ENCODE assay signal across 17 cellular contexts in genomic region chr20:48669946-48670630, GRCh38.
DNase-seq lines count a peak whose midpoint lies in the region; ATAC-seq lines count a peak whose summit lies in the region.
"Had no signal": no experiment of that assay in that cellular context is flagged by ENCODE, and none has a peak within 500 bp of the region (broad histone marks: within the 10 kb centered on the region; RNA-seq: fewer than 3 reads in every experiment).

No MANE protein-coding gene starts in this region.

- H3K36me3 ChIP-seq in naive thymus-derived CD4-positive, alpha-beta T cell (ENCODE audit: control insufficient read depth in 2 of 3, insufficient read depth in 3 of 3, low read length in 3 of 3), result peaks cover 0 to 6% (median under 1%) of the 10 kb centered on the region in 3 experiments
- H3K36me3 ChIP-seq: brain microvascular endothelial cell had no signal

- no peaks in the 10 kb centered on the region for H3K4me1 ChIP-seq in naive thymus-derived CD4-positive, alpha-beta T cell (ENCODE audit: control insufficient read depth in 2 of 2, insufficient read depth in 2 of 2, low read length in 2 of 2)

- H3K36me3 Mint-ChIP-seq in natural killer cell treated with Interleukin-12 subunit alpha and Interleukin-12 subunit beta and Interleukin-15 and Interleukin-18, amount 100 ng/mL, for 72 hours, result peaks cover 6% of the 10 kb centered on the region
- H3K36me3 Mint-ChIP-seq in naive thymus-derived CD4-positive, alpha-beta T cell, result peaks cover 0 to 34% (median 7%) of the 10 kb centered on the region in 5 donors

- POLR2A ChIA-PET in naive thymus-derived CD4-positive, alpha-beta T cell (lab: Charles Lee), result no interaction called here

- CTCF ChIA-PET in naive thymus-derived CD4-positive, alpha-beta T cell (lab: Charles Lee), result no interaction called here

- H3K27ac Mint-ChIP-seq in natural killer cell treated with Interleukin-12 subunit alpha and Interleukin-12 subunit beta and Interleukin-15 and Interleukin-18, amount 100 ng/mL, for 72 hours, result peak overlapping the region; percentile 90 to 93
- H3K27ac Mint-ChIP-seq in naive thymus-derived CD4-positive, alpha-beta T cell, result peak overlapping the region in 1 of 9 donors; percentile 58
- H3K27ac Mint-ChIP-seq: activated CD8-positive, alpha-beta memory T cell treated with anti-CD3 and anti-CD28 coated beads, Interleukin-2, amount 10 ng/mL, durations not matched to agents 7 days and 5 days had no signal

- H3K4me3 Mint-ChIP-seq in natural killer cell treated with Interleukin-12 subunit alpha and Interleukin-12 subunit beta and Interleukin-15 and Interleukin-18, amount 100 ng/mL, for 72 hours, result no peak overlapping the region
- H3K4me3 Mint-ChIP-seq in naive thymus-derived CD4-positive, alpha-beta T cell, result no peak overlapping the region
- H3K4me3 Mint-ChIP-seq: activated CD8-positive, alpha-beta memory T cell treated with anti-CD3 and anti-CD28 coated beads, Interleukin-2, amount 10 ng/mL, durations not matched to agents 7 days and 5 days had no signal

- intact Hi-C loops in naive thymus-derived CD4-positive, alpha-beta T cell (cut with micrococcal nuclease), result no loop called here

- no peak for ATAC-seq in natural killer cell treated with Interleukin-12 subunit alpha and Interleukin-12 subunit beta and Interleukin-15 and Interleukin-18, amount 100 ng/mL, for 72 hours
- ATAC-seq in GM21528 (IDR thresholded peaks at IDR 0.05; ENCODE audit: low FRiP score, unreplicated experiment) (no peak), HG02840 (IDR thresholded peaks at IDR 0.05; ENCODE audit: low FRiP score, unreplicated experiment) (no peak)
- no peak for ATAC-seq in naive thymus-derived CD4-positive, alpha-beta T cell
- ATAC-seq: activated CD4-positive, CD25-positive, alpha-beta regulatory T cell treated with anti-CD3 and anti-CD28 coated beads, Interleukin-2, amount 50 U/mL, for 24 hours; activated CD8-positive, alpha-beta memory T cell treated with anti-CD3 and anti-CD28 coated beads, Interleukin-2, amount 10 ng/mL, durations not matched to agents 7 days and 5 days had no signal

- no peaks in the 10 kb centered on the region for H3K9me3 ChIP-seq in naive thymus-derived CD4-positive, alpha-beta T cell (ENCODE audit: control insufficient read depth in 2 of 3, low read length in 3 of 3)
- H3K9me3 ChIP-seq: testis had no signal

- no peak overlapping the region for H3K4me3 ChIP-seq in naive thymus-derived CD4-positive, alpha-beta T cell (ENCODE audit: low read length)
- H3K4me3 ChIP-seq: testis had no signal

- H3K9me3 Mint-ChIP-seq in natural killer cell treated with Interleukin-12 subunit alpha and Interleukin-12 subunit beta and Interleukin-15 and Interleukin-18, amount 100 ng/mL, for 72 hours, result no peaks in the 10 kb centered on the region
- peaks cover 0 to 4% (median 0%) of the 10 kb centered on the region in 11 donors for H3K9me3 Mint-ChIP-seq in naive thymus-derived CD4-positive, alpha-beta T cell

- no peaks in the 10 kb centered on the region for H3K27me3 Mint-ChIP-seq in natural killer cell treated with Interleukin-12 subunit alpha and Interleukin-12 subunit beta and Interleukin-15 and Interleukin-18, amount 100 ng/mL, for 72 hours
- no peaks in the 10 kb centered on the region for H3K27me3 Mint-ChIP-seq in naive thymus-derived CD4-positive, alpha-beta T cell
- H3K27me3 Mint-ChIP-seq: activated CD8-positive, alpha-beta memory T cell treated with anti-CD3 and anti-CD28 coated beads, Interleukin-2, amount 10 ng/mL, durations not matched to agents 7 days and 5 days; naive B cell had no signal

- DNase-seq in GDM1 (lab: John Stamatoyannopoulos, UW), result peak; percentile 17
- peak; percentile 66 for DNase-seq in MV-4-11 (lab: John Stamatoyannopoulos, UW)
- DNase-seq in caudate nucleus (lab: John Stamatoyannopoulos, UW), result no peak
- DNase-seq in natural killer cell treated with Interleukin-12 subunit alpha and Interleukin-12 subunit beta and Interleukin-15 and Interleukin-18, amount 100 ng/mL, for 72 hours (ENCODE audit: low spot score), result no peak
- DNase-seq in naive thymus-derived CD4-positive, alpha-beta T cell, result no peak
- no peak for DNase-seq in DMS114 treated with DMSO at 0.1 percent for 48 hours (lab: John Stamatoyannopoulos, UW; ENCODE audit: unreplicated experiment)
- DNase-seq: activated CD8-positive, alpha-beta memory T cell treated with anti-CD3 and anti-CD28 coated beads, Interleukin-2, amount 10 ng/mL, durations not matched to agents 7 days and 5 days; activated gamma-delta T cell treated with Interleukin-2 at 50 U/mL for 16 hours; brain microvascular endothelial cell; DMS79; naive B cell; NCI-H187 treated with DMSO at 0.1 percent for 48 hours; retina; testis had no signal

- peak overlapping the region; percentile 9 for H3K27ac ChIP-seq in caudate nucleus (ENCODE audit: low read depth, low read length)
- H3K27ac ChIP-seq in naive thymus-derived CD4-positive, alpha-beta T cell (ENCODE audit: low read depth, low read length), result no peak overlapping the region
- H3K27ac ChIP-seq: brain microvascular endothelial cell, testis had no signal

- H3K27me3 ChIP-seq in naive thymus-derived CD4-positive, alpha-beta T cell (ENCODE audit: control insufficient read depth in 2 of 2, insufficient read depth in 2 of 2, low read length in 2 of 2), result no peaks in the 10 kb centered on the region
- H3K27me3 ChIP-seq: brain microvascular endothelial cell, testis had no signal

- peaks cover 31 to 46% of the 10 kb centered on the region in 2 donors for H3K4me1 Mint-ChIP-seq in natural killer cell treated with Interleukin-12 subunit alpha and Interleukin-12 subunit beta and Interleukin-15 and Interleukin-18, amount 100 ng/mL, for 72 hours (ENCODE audit: low read depth in 2 of 2)
- peaks cover 0 to 14% (median 0%) of the 10 kb centered on the region in 7 donors for H3K4me1 Mint-ChIP-seq in naive thymus-derived CD4-positive, alpha-beta T cell
- H3K4me1 Mint-ChIP-seq: activated CD8-positive, alpha-beta memory T cell treated with anti-CD3 and anti-CD28 coated beads, Interleukin-2, amount 10 ng/mL, durations not matched to agents 7 days and 5 days had no signal

Comparison
In these comparisons a context has a peak if more than half of its experiments do, and no peak if none do; other contexts are left out.
1. DNase-seq: peak in GDM1 (single experiment) and MV-4-11 (single experiment); none in caudate nucleus (0 of 61), natural killer cell treated with Interleukin-12 subunit alpha and Interleukin-12 subunit beta and Interleukin-15 and Interleukin-18, amount 100 ng/mL, for 72 hours (single experiment), naive thymus-derived CD4-positive, alpha-beta T cell (0 of 9) and DMS114 treated with DMSO at 0.1 percent for 48 hours (single experiment).